26 cellular contexts compared by ENCODE assay signal in genomic region chr21:31450971-31451370, GRCh38.
"Had no signal": no experiment of that assay in that cellular context is flagged by ENCODE, and none has a peak within 500 bp of the region (broad histone marks: within the 10 kb centered on the region; RNA-seq: fewer than 3 reads in every experiment).

No MANE protein-coding gene starts in this region.

- H3K4me1 ChIP-seq: esophagus muscularis mucosa, foreskin keratinocyte, gastroesophageal sphincter, right lobe of liver, tibial nerve, vagina had no signal

- H3K9me3 ChIP-seq: esophagus muscularis mucosa, gastroesophageal sphincter, heart left ventricle, ovary, right lobe of liver, thoracic aorta, tibial nerve, vagina had no signal

- DNase-seq: effector CD4-positive, alpha-beta T cell; endodermal cell; foreskin keratinocyte; heart left ventricle; kidney; mesendoderm; midbrain; naive thymus-derived CD8-positive, alpha-beta T cell; occipital lobe; ovary; posterior cingulate gyrus; right lobe of liver; small intestine; stimulated activated CD4-positive, alpha-beta T cell treated with anti-CD3 and anti-CD28 coated beads, Interleukin-15, amount 100 ng/mL, for 24 hours; stimulated activated CD4-positive, alpha-beta T cell treated with anti-CD3 and anti-CD28 coated beads, Interleukin-2, amount 100 ng/mL, for 48 hours; stimulated activated naive B cell treated with anti-CD40 and anti-IgM and Interleukin-4, amounts not matched to agents 10 μg/mL and 1 μg/mL and 100 μg/mL, for 72 hours had no signal

- H3K36me3 Mint-ChIP-seq: stimulated activated naive B cell treated with anti-CD40 and anti-IgM and Interleukin-4, amounts not matched to agents 10 μg/mL and 1 μg/mL and 100 μg/mL, for 72 hours had no signal

- H3K4me3 Mint-ChIP-seq: endodermal cell; naive thymus-derived CD8-positive, alpha-beta T cell; stimulated activated naive B cell treated with anti-CD40 and anti-IgM and Interleukin-4, amounts not matched to agents 10 μg/mL and 1 μg/mL and 100 μg/mL, for 72 hours; stimulated activated naive CD8-positive, alpha-beta T cell treated with anti-CD3 and anti-CD28 coated beads, Interleukin-15, Interleukin-2, amounts not matched to agents 100 ng/mL and 50 ng/mL, for 24 hours had no signal

- H3K4me1 Mint-ChIP-seq: endodermal cell had no signal

- H3K27ac Mint-ChIP-seq: stimulated activated naive B cell treated with anti-CD40 and anti-IgM and Interleukin-4, amounts not matched to agents 10 μg/mL and 1 μg/mL and 100 μg/mL, for 72 hours; stimulated activated naive CD8-positive, alpha-beta T cell treated with anti-CD3 and anti-CD28 coated beads, Interleukin-15, Interleukin-2, amounts not matched to agents 100 ng/mL and 50 ng/mL, for 24 hours had no signal

- H3K4me3 ChIP-seq: dorsolateral prefrontal cortex, esophagus muscularis mucosa, gastroesophageal sphincter, heart left ventricle, hepatocyte, ovary, right lobe of liver, thoracic aorta, tibial nerve, vagina had no signal

- H3K36me3 ChIP-seq: esophagus muscularis mucosa, gastroesophageal sphincter, heart left ventricle, ovary, right lobe of liver, thoracic aorta, tibial nerve, vagina had no signal

- H3K27ac ChIP-seq: epithelial cell of prostate, esophagus muscularis mucosa, foreskin keratinocyte, gastroesophageal sphincter, heart left ventricle, hepatocyte, ovary, right lobe of liver, thoracic aorta, tibial nerve, vagina had no signal

- H3K9me3 Mint-ChIP-seq: endodermal cell had no signal

- H3K27me3 ChIP-seq: dorsolateral prefrontal cortex, esophagus muscularis mucosa, gastroesophageal sphincter, heart left ventricle, hepatocyte, ovary, right lobe of liver, tibial nerve, vagina had no signal

- ATAC-seq: foreskin keratinocyte; gastroesophageal sphincter; heart left ventricle; left lobe of liver; naive thymus-derived CD8-positive, alpha-beta T cell had no signal

- H3K27me3 Mint-ChIP-seq: naive thymus-derived CD8-positive, alpha-beta T cell; stimulated activated naive B cell treated with anti-CD40 and anti-IgM and Interleukin-4, amounts not matched to agents 10 μg/mL and 1 μg/mL and 100 μg/mL, for 72 hours; stimulated activated naive CD8-positive, alpha-beta T cell treated with anti-CD3 and anti-CD28 coated beads, Interleukin-15, Interleukin-2, amounts not matched to agents 100 ng/mL and 50 ng/mL, for 24 hours had no signal

- H3K4me2 ChIP-seq: hepatocyte had no signal
